ENCODE assay signal across 8 cellular contexts in genomic region chr14:105091335-105092123, GRCh38. TPM values are rescaled to one million over a fixed set of nuclear protein-coding genes. Genes with fewer than 3 reads are reported as not detected.
DNase-seq lines count a peak whose midpoint lies in the region; ATAC-seq and TF ChIP-seq lines count a peak whose summit lies in the region.

No MANE protein-coding gene starts in this region.

- whole genome bisulfite sequencing in SK-N-SH (ENCODE audit: low lambda C conversion rate): 73% methylated on average over 3 of the region's 22 CpGs
- 41 to 46% methylated on average over 22 of the region's 22 CpGs for WGBS in heart right ventricle, 2 donors

- no peak for TF ChIP-seq EP300 in SK-N-SH (IDR thresholded peaks at IDR 0.05; ENCODE audit: borderline replicate concordance in 1 of 2, low read depth in 1 of 2, low read length in 1 of 2)

- H3K79me2 ChIP-seq in SK-N-SH (ENCODE audit: insufficient read depth): 0 out of 2 replicates have a peak, but pooled peaks cover 5% of the 10 kb centered on the region

- DNase-seq in GM20000 (ENCODE audit: low spot score) (peak; percentile 23), SK-N-SH (no peak), heart right ventricle (peak; percentile 82 to 84), skeletal muscle cell (ENCODE audit: low read depth) (no peak), KG1 (lab: John Stamatoyannopoulos, UW) (no peak), globus pallidus (ENCODE audit: low spot score) (no peak)
- DNase-seq in activated T-cell treated with anti-CD3 and anti-CD28 coated beads, Interleukin-2, amount 50 U/mL, for 1 hour: no peak

- H3K4me1 ChIP-seq in SK-N-SH (ENCODE audit: control insufficient read depth in 1 of 2, insufficient read depth in 2 of 2, low read depth in 1 of 2, low read length in 1 of 2) (peaks cover 12 to 43% of the 10 kb centered on the region in 2 experiments; a peak in 3 of 4 replicates), heart right ventricle (peaks cover 26 to 69% (median 58%) of the 10 kb centered on the region in 9 donors)

- no peaks in the 10 kb centered on the region for H3K9me2 ChIP-seq in SK-N-SH

- TF ChIP-seq CTCF in GM20000 (IDR thresholded peaks at IDR 0.05; ENCODE audit: extremely low read depth, missing control alignments) (no peak), SK-N-SH (IDR thresholded peaks at IDR 0.05) (no peak), heart right ventricle (IDR thresholded peaks at IDR 0.05) (no peak)

- ATAC-seq in heart right ventricle (peak; percentile 23 to 66 (median 58)), HG02759 (IDR thresholded peaks at IDR 0.05; ENCODE audit: unreplicated experiment) (no peak)

- H2AFZ ChIP-seq in SK-N-SH (ENCODE audit: low read depth): no peak overlapping the region

- CTCF ChIA-PET in SK-N-SH (lab: Yijun Ruan, JAX): interaction anchor here (0.6 to 2.5 kb wide), 20 partner anchors 10 to 279 kb away, joined by 3 to 15 read pairs (median 5); partner anchors contain the start of gene BTBD6

- intact Hi-C loops in heart right ventricle (cut with DNase I): loop anchor here in 9 of 10 donors (2.0 to 10.0 kb wide), 14 partner anchors 61 to 263 kb away; partner anchors contain the start of gene JAG2 (in 5 of the 9)

- no peaks in the 10 kb centered on the region for H3K9me3 ChIP-seq in SK-N-SH
- no peaks in the 10 kb centered on the region for H3K9me3 ChIP-seq in heart right ventricle

- H3K4me2 ChIP-seq in SK-N-SH: peak overlapping the region; percentile 87

- H3K27ac ChIP-seq in SK-N-SH (ENCODE audit: low read depth in 2 of 2, low read length in 1 of 2) (peak overlapping the region; percentile 51 to 81; a peak in 3 of 4 replicates), heart right ventricle (peak overlapping the region; percentile 15 to 91 (median 86))

- no peak for TF ChIP-seq RAD21 in SK-N-SH (IDR thresholded peaks at IDR 0.05; ENCODE audit: low read length)

- peaks cover 5% of the 10 kb centered on the region; the same call in 1 of the 2 replicates for H4K20me1 ChIP-seq in SK-N-SH (ENCODE audit: insufficient read depth)

- POLR2A ChIA-PET in SK-N-SH (lab: Yijun Ruan, JAX): no interaction called here

- H3K27me3 ChIP-seq in SK-N-SH (ENCODE audit: insufficient read depth) (no peaks in the 10 kb centered on the region), heart right ventricle (peaks cover 0 to 48% (median 6%) of the 10 kb centered on the region in 7 donors)

- H3K9ac ChIP-seq in SK-N-SH: no peak overlapping the region

- peaks cover 23% of the 10 kb centered on the region for H3F3A ChIP-seq in SK-N-SH (replicated peaks; ENCODE audit: insufficient read depth)

- no peaks in the 10 kb centered on the region for H3K36me3 ChIP-seq in SK-N-SH (replicated peaks in 1 of 2; ENCODE audit: control insufficient read depth in 1 of 2, insufficient read depth in 2 of 2, low read length in 1 of 2)
- H3K36me3 ChIP-seq in heart right ventricle: no peaks in the 10 kb centered on the region

- H3K4me3 ChIP-seq in SK-N-SH (ENCODE audit: low read depth in 2 of 2, low read length in 1 of 2) (no peak overlapping the region), heart right ventricle (peak overlapping the region in 1 of 10 donors; percentile 68), skeletal muscle cell (ENCODE audit: low read depth, low read length) (peak overlapping the region; percentile 85)

TF ChIP-seq in SK-N-SH, 30 proteins besides CTCF, POLR2A, EP300 and RAD21:
- no peak for TF ChIP-seq USF1 (IDR thresholded peaks at IDR 0.05; ENCODE audit: borderline replicate concordance, low read depth)
- TF ChIP-seq PBX3 (IDR thresholded peaks at IDR 0.05): no peak
- peak; percentile 57; the same call in 1 of the 2 replicates for TF ChIP-seq NFIC (IDR thresholded peaks at IDR 0.05; ENCODE audit: borderline replicate concordance)
- no peak for TF ChIP-seq JUND (IDR thresholded peaks at IDR 0.05)
- TF ChIP-seq MXI1 (IDR thresholded peaks at IDR 0.05; ENCODE audit: low read depth, low read length): no peak

RNA-seq across cellular contexts. Expression of gene GPR132, which starts 26.3 kb away (rescaled TPM):
- polyA plus RNA-seq in SK-N-SH (2012; rRNA removed) (0.03 TPM in 1 of 2 replicates, not detected in the other), heart right ventricle (under 1 TPM; 0.35 to 0.88 TPM)
- 0.03 TPM in 1 of 2 replicates, not detected in the other for polyA plus RNA-seq in SK-N-SH (2012; cell fraction: cytosol; rRNA removed)
- 0.28 and 0.37 TPM in 2 replicates for polyA plus RNA-seq in SK-N-SH (2012; cell fraction: nucleus; rRNA removed)
- total RNA-seq in heart right ventricle: 1 to 10 TPM in 2 of 10 donors, under 1 TPM in 8; 0.19 to 4.1 (median 0.82) TPM

Comparison
In these comparisons a context has a peak if more than half of its experiments do, and no peak if none do; other contexts are left out.
1. DNase-seq: peak in GM20000 (single experiment) and heart right ventricle (2 of 2); none in SK-N-SH (single experiment), skeletal muscle cell (single experiment), activated T-cell treated with anti-CD3 and anti-CD28 coated beads, Interleukin-2, amount 50 U/mL, for 1 hour (single experiment), KG1 (single experiment) and globus pallidus (single experiment).